13 cellular contexts compared by ENCODE assay signal in genomic region chr2:45851576-45852304, GRCh38.
DNase-seq lines count a peak whose midpoint lies in the region; ATAC-seq and TF ChIP-seq lines count a peak whose summit lies in the region.
"Had no signal": no experiment of that assay in that cellular context is flagged by ENCODE, and none has a peak within 500 bp of the region (broad histone marks: within the 10 kb centered on the region; RNA-seq: fewer than 3 reads in every experiment).

No MANE protein-coding gene starts in this region.

- H3K27ac ChIP-seq in CD4-positive, alpha-beta T cell (ENCODE audit: low read depth, low read length) = no peak overlapping the region

- DNase-seq in AG09309 (ENCODE audit: low read depth) (peak; percentile 69), HK-2 (ENCODE audit: unreplicated experiment) (peak; percentile 14), left ventricle myocardium superior (no peak), iPS-NIHi7 (ENCODE audit: extremely low spot score) (no peak)
- DNase-seq in activated naive CD4-positive, alpha-beta T cell (lab: John Stamatoyannopoulos, UW) = no peak
- no peak for DNase-seq in CD4-positive, alpha-beta T cell
- DNase-seq: CD4-positive, CD25-positive, alpha-beta regulatory T cell; central memory CD4-positive, alpha-beta T cell; heart right ventricle; NCI-H1436 treated with DMSO at 0.1 percent for 48 hours had no signal

- H3K4me3 Mint-ChIP-seq in CD4-positive, alpha-beta T cell = no peak overlapping the region
- H3K4me3 Mint-ChIP-seq: CD4-positive, CD25-positive, alpha-beta regulatory T cell; stimulated activated naive CD8-positive, alpha-beta T cell treated with anti-CD3 and anti-CD28 coated beads, Interleukin-15, Interleukin-2, amounts not matched to agents 100 ng/mL and 50 ng/mL, for 24 hours had no signal

- H3K27me3 ChIP-seq in CD4-positive, alpha-beta T cell (ENCODE audit: control insufficient read depth, insufficient read depth, low read length) = no peaks in the 10 kb centered on the region
- H3K27me3 ChIP-seq: heart right ventricle had no signal

- H3K4me3 ChIP-seq in AG09309 (ENCODE audit: control insufficient read depth, low read depth, low read length) = no peak overlapping the region
- H3K4me3 ChIP-seq: heart right ventricle had no signal

- H3K27ac Mint-ChIP-seq in CD4-positive, alpha-beta T cell = no peak overlapping the region
- H3K27ac Mint-ChIP-seq: stimulated activated naive CD8-positive, alpha-beta T cell treated with anti-CD3 and anti-CD28 coated beads, Interleukin-15, Interleukin-2, amounts not matched to agents 100 ng/mL and 50 ng/mL, for 24 hours had no signal

- CTCF ChIA-PET in CD4-positive, alpha-beta T cell (lab: Charles Lee) = no interaction called here

- no peaks in the 10 kb centered on the region for H3K27me3 Mint-ChIP-seq in CD4-positive, alpha-beta T cell
- H3K27me3 Mint-ChIP-seq: CD4-positive, CD25-positive, alpha-beta regulatory T cell; stimulated activated naive CD8-positive, alpha-beta T cell treated with anti-CD3 and anti-CD28 coated beads, Interleukin-15, Interleukin-2, amounts not matched to agents 100 ng/mL and 50 ng/mL, for 24 hours had no signal

- TF ChIP-seq CTCF in AG09309 (IDR thresholded peaks at IDR 0.05; ENCODE audit: control insufficient read depth, insufficient read depth, low read depth, low read length, missing control alignments) = no peak
- no peak for TF ChIP-seq CTCF in CD4-positive, alpha-beta T cell (IDR thresholded peaks at IDR 0.05)

- intact Hi-C loops in left ventricle myocardium superior (cut with micrococcal nuclease) = no loop called here
- intact Hi-C loops in CD4-positive, alpha-beta T cell (cut with DNase I, micrococcal nuclease) = no loop called here

- H3K4me1 Mint-ChIP-seq in CD4-positive, alpha-beta T cell (ENCODE audit: low read depth) = peaks cover 4% of the 10 kb centered on the region

- no peaks in the 10 kb centered on the region for H3K9me3 ChIP-seq in CD4-positive, alpha-beta T cell (ENCODE audit: control insufficient read depth, low read length)
- H3K9me3 ChIP-seq: heart right ventricle had no signal

- H3K9me3 Mint-ChIP-seq in CD4-positive, alpha-beta T cell = no peaks in the 10 kb centered on the region
- H3K9me3 Mint-ChIP-seq: stimulated activated naive CD8-positive, alpha-beta T cell treated with anti-CD3 and anti-CD28 coated beads, Interleukin-15, Interleukin-2, amounts not matched to agents 100 ng/mL and 50 ng/mL, for 24 hours had no signal

- peaks cover under 1% of the 10 kb centered on the region for H3K36me3 Mint-ChIP-seq in CD4-positive, alpha-beta T cell (ENCODE audit: low read depth)

- ATAC-seq in SK-N-SH treated with all-trans-retinoic acid at 6 μM for 48 hours = peak; percentile 49
- ATAC-seq in left ventricle myocardium superior = peak; percentile 68
- no peak for ATAC-seq in CD4-positive, alpha-beta T cell (ENCODE audit: poor library complexity)
- ATAC-seq in HG03196 (IDR thresholded peaks at IDR 0.05; ENCODE audit: unreplicated experiment) = no peak

- POLR2A ChIA-PET in CD4-positive, alpha-beta T cell (lab: Charles Lee) = interaction anchor here (0.8 kb wide), 1 partner anchor 11 kb away, joined by 3 read pairs; no protein-coding TSS in a partner anchor

TF ChIP-seq in SK-N-SH treated with all-trans-retinoic acid at 6 μM for 48 hours, 23 proteins besides CTCF, POLR2A, EP300 and RAD21:
- peak; percentile 59 for TF ChIP-seq ISL1 (CRISPR knock-in tag; IDR thresholded peaks at IDR 0.05)
- no peak for TF ChIP-seq GLIS3 (CRISPR knock-in tag; IDR thresholded peaks at IDR 0.05)

Comparison
In these comparisons a context has a peak if more than half of its experiments do, and no peak if none do; other contexts are left out.
1. DNase-seq: peak in AG09309 (single experiment) and HK-2 (single experiment); none in left ventricle myocardium superior (single experiment), activated naive CD4-positive, alpha-beta T cell (0 of 4), CD4-positive, alpha-beta T cell (0 of 10) and iPS-NIHi7 (single experiment).
2. ATAC-seq: peak in SK-N-SH treated with all-trans-retinoic acid at 6 μM for 48 hours (single experiment) and left ventricle myocardium superior (single experiment); none in CD4-positive, alpha-beta T cell (single experiment) and HG03196 (single experiment).